Comparison of ENCODE assay signal across 8 cellular contexts in genomic region chr12:101877816-101878811, GRCh38. TPM values are rescaled to one million over a fixed set of nuclear protein-coding genes. Genes with fewer than 3 reads are reported as not detected.
DNase-seq lines count a peak whose midpoint lies in the region; ATAC-seq lines count a peak whose summit lies in the region.

No MANE protein-coding gene starts in this region.

- H3K27me3 ChIP-seq in SJCRH30 (no peaks in the 10 kb centered on the region), ectodermal cell (ENCODE audit: control insufficient read depth, insufficient read depth, low read length, poor library complexity, severe bottlenecking) (peaks cover 22% of the 10 kb centered on the region)

- DNase-seq in ACHN = peak; percentile 64
- no peak for DNase-seq in SJCRH30
- DNase-seq in GM19240 (ENCODE audit: insufficient read length, low spot score) = no peak
- DNase-seq in T-helper 9 cell = no peak

- H3K4me3 ChIP-seq in SJCRH30 (peak overlapping the region; percentile 62), ectodermal cell (ENCODE audit: insufficient read depth, low read depth, low read length) (peak overlapping the region; percentile 60), mesodermal cell (ENCODE audit: extremely low read depth, insufficient read depth, low read length, poor library complexity, severe bottlenecking) (peak overlapping the region; percentile 64)

- 21% methylated on average over 29 to 31 of the region's 31 CpGs for WGBS in ectodermal cell, 2 experiments
- WGBS in mesodermal cell (ENCODE audit: insufficient coverage in 2 of 2), 2 experiments = 19 to 37% methylated on average over 15 of the region's 31 CpGs

- H3K36me3 ChIP-seq in SJCRH30 (no peaks in the 10 kb centered on the region), ectodermal cell (ENCODE audit: control insufficient read depth, insufficient read depth, low read length) (no peaks in the 10 kb centered on the region), mesodermal cell (ENCODE audit: control insufficient read depth, insufficient read depth, low read length) (peaks cover 18% of the 10 kb centered on the region)

- no peaks in the 10 kb centered on the region for H3K9me3 ChIP-seq in SJCRH30 (replicated peaks)
- H3K9me3 ChIP-seq in ectodermal cell (ENCODE audit: control insufficient read depth, low read length) = no peaks in the 10 kb centered on the region
- no peaks in the 10 kb centered on the region for H3K9me3 ChIP-seq in mesodermal cell (ENCODE audit: control insufficient read depth, low read length)

- H3K4me1 ChIP-seq in SJCRH30 = no peaks in the 10 kb centered on the region
- H3K4me1 ChIP-seq in ectodermal cell (ENCODE audit: control insufficient read depth, insufficient read depth, low read length) = no peaks in the 10 kb centered on the region
- peaks cover 20% of the 10 kb centered on the region for H3K4me1 ChIP-seq in mesodermal cell (ENCODE audit: control insufficient read depth, insufficient read depth, low read length, poor library complexity, severe bottlenecking)

- ATAC-seq in GM18511 (IDR thresholded peaks at IDR 0.05; ENCODE audit: unreplicated experiment) (peak; percentile 31), HG03025 (IDR thresholded peaks at IDR 0.05; ENCODE audit: low FRiP score, unreplicated experiment) (peak; percentile 20)

- in situ Hi-C loops in ACHN (cut with HindIII; ENCODE audit: low pct_ligation_motif_present, low pct_unique_long_range_greater_than_20kb, low sequenced_read_pairs) = no loop called here

- H3K27ac ChIP-seq in SJCRH30 (no peak overlapping the region), ectodermal cell (ENCODE audit: insufficient read depth, low read depth, low read length, poor library complexity, severe bottlenecking) (no peak overlapping the region), mesodermal cell (ENCODE audit: low read depth, low read length, severe bottlenecking) (peak overlapping the region; percentile 72)

RNA-seq across cellular contexts. Expression of gene DRAM1, which starts 0.7 kb away (rescaled TPM):
- total RNA-seq in SJCRH30 (2014; rRNA removed; shearing (Covaris generic)) = 0.08 and 0.12 TPM in 2 replicates
- polyA plus RNA-seq in ectodermal cell (2013, experiment 1 of 4) = 3.3 TPM
- polyA plus RNA-seq in ectodermal cell (2013, experiment 2 of 4) = 3.5 TPM
- polyA plus RNA-seq in ectodermal cell (2013, experiment 3 of 4) = 3.0 TPM
- polyA plus RNA-seq in ectodermal cell (2013, experiment 4 of 4) = 4.4 TPM
- polyA plus RNA-seq in mesodermal cell (2013, experiment 1 of 2) = 28.6 TPM
- polyA plus RNA-seq in mesodermal cell (2013, experiment 2 of 2) = 23.0 TPM

RNA-seq across cellular contexts. Expression of gene GNPTAB, which starts 47.4 kb away (rescaled TPM):
- 8.3 and 11.6 TPM in 2 replicates for total RNA-seq in SJCRH30 (2014; rRNA removed; shearing (Covaris generic))
- 20.5 TPM for polyA plus RNA-seq in ectodermal cell (2013, experiment 1 of 4)
- polyA plus RNA-seq in ectodermal cell (2013, experiment 2 of 4) = 23.5 TPM
- 16.6 TPM for polyA plus RNA-seq in ectodermal cell (2013, experiment 3 of 4)
- 17.5 TPM for polyA plus RNA-seq in ectodermal cell (2013, experiment 4 of 4)
- 16.3 TPM for polyA plus RNA-seq in mesodermal cell (2013, experiment 1 of 2)
- polyA plus RNA-seq in mesodermal cell (2013, experiment 2 of 2) = 17.5 TPM
